In genomic region chr14:88129306-88130056, GRCh38 we compare ENCODE assay signal across 8 cellular contexts.
A peak's percentile ranks its signal among the peaks of the same experiment; 100 is the strongest.
DNase-seq lines count a peak whose midpoint lies in the region; ATAC-seq, FAIRE-seq and TF ChIP-seq lines count a peak whose summit lies in the region.

No MANE protein-coding gene starts in this region.

- TF ChIP-seq CTCF in heart right ventricle (IDR thresholded peaks at IDR 0.05) (peak in 4 of 9 donors; percentile 25 to 34 (median 30)), thyroid gland (IDR thresholded peaks at IDR 0.05) (no peak)

- no peaks in the 10 kb centered on the region for H3K36me3 ChIP-seq in heart right ventricle
- no peaks in the 10 kb centered on the region for H3K36me3 ChIP-seq in thyroid gland

- no peak for TF ChIP-seq POLR2A in thyroid gland (IDR thresholded peaks at IDR 0.05)

- H3K27me3 ChIP-seq in heart right ventricle, result no peaks in the 10 kb centered on the region
- H3K27me3 ChIP-seq in thyroid gland, result no peaks in the 10 kb centered on the region

- H3K4me1 ChIP-seq in heart right ventricle (peaks cover 0 to 34% (median 7%) of the 10 kb centered on the region in 9 donors), thyroid gland (peaks cover 0 to 3% of the 10 kb centered on the region in 2 donors)

- H3K9me3 ChIP-seq in T-helper 17 cell (ENCODE audit: control insufficient read depth, low read length, poor library complexity, severe bottlenecking) (no peaks in the 10 kb centered on the region), heart right ventricle (peaks cover 0 to 13% (median 3%) of the 10 kb centered on the region in 11 donors), thyroid gland (no peaks in the 10 kb centered on the region)

- peak overlapping the region in 1 of 10 donors; percentile 2 for H3K4me3 ChIP-seq in heart right ventricle
- H3K4me3 ChIP-seq in thyroid gland (replicated peaks in 1 of 3), result no peak overlapping the region

- WGBS in heart right ventricle, 2 donors, result 17 to 20% methylated on average over 2 of the region's 2 CpGs
- WGBS in thyroid gland, 2 donors, result 38 to 47% methylated on average over 2 of the region's 2 CpGs

- peak overlapping the region in 6 of 10 donors; percentile 5 to 84 (median 40) for H3K27ac ChIP-seq in heart right ventricle
- no peak overlapping the region for H3K27ac ChIP-seq in thyroid gland

- peak; percentile 57 for ATAC-seq in HG02642 (IDR thresholded peaks at IDR 0.05; ENCODE audit: poor library complexity, unreplicated experiment)
- ATAC-seq in T-helper 17 cell, result peak; percentile 50
- peak; percentile 65 to 97 (median 78) for ATAC-seq in heart right ventricle
- ATAC-seq in stimulated activated naive CD8-positive, alpha-beta T cell treated with anti-CD3 and anti-CD28 coated beads, Interleukin-15, Interleukin-2, amounts not matched to agents 100 U/mL and 50 U/mL, for 24 hours, result peak; percentile 69
- ATAC-seq in GM21515 (IDR thresholded peaks at IDR 0.05; ENCODE audit: unreplicated experiment), result no peak

- peaks cover 5% of the 10 kb centered on the region for H3K4me1 Mint-ChIP-seq in T-helper 17 cell

- DNase-seq in EH (ENCODE audit: low read depth), result peak; percentile 91
- DNase-seq in T-helper 17 cell, result no peak
- DNase-seq in heart right ventricle, result peak in 1 of 2 donors; percentile 22
- DNase-seq in stimulated activated naive CD8-positive, alpha-beta T cell treated with anti-CD3 and anti-CD28 coated beads, Interleukin-15, Interleukin-2, amounts not matched to agents 100 U/mL and 50 U/mL, for 24 hours, result no peak
- no peak for DNase-seq in GM19239 (ENCODE audit: insufficient read length, low spot score)
- DNase-seq in thyroid gland, result no peak

- peak overlapping the region; percentile 14 for H3K27ac Mint-ChIP-seq in T-helper 17 cell

- H3K27me3 Mint-ChIP-seq in T-helper 17 cell, result no peaks in the 10 kb centered on the region

- no peak for FAIRE-seq in GM19239 (lab: Jason Lieb, UNC)

- H3K36me3 Mint-ChIP-seq in T-helper 17 cell (ENCODE audit: low read depth), result no peaks in the 10 kb centered on the region

- intact Hi-C loops in heart right ventricle (cut with DNase I), result no loop called here
- intact Hi-C loops in thyroid gland (cut with DNase I), result no loop called here

- peak overlapping the region; percentile 32 for H3K4me3 Mint-ChIP-seq in T-helper 17 cell

Comparison
In these comparisons a context has a peak if more than half of its experiments do, and no peak if none do; other contexts are left out.
1. H3K27ac ChIP-seq: peak in heart right ventricle (6 of 10); none in thyroid gland (0 of 3).